8 cellular contexts compared by ENCODE assay signal in the genomic region with DNA sequence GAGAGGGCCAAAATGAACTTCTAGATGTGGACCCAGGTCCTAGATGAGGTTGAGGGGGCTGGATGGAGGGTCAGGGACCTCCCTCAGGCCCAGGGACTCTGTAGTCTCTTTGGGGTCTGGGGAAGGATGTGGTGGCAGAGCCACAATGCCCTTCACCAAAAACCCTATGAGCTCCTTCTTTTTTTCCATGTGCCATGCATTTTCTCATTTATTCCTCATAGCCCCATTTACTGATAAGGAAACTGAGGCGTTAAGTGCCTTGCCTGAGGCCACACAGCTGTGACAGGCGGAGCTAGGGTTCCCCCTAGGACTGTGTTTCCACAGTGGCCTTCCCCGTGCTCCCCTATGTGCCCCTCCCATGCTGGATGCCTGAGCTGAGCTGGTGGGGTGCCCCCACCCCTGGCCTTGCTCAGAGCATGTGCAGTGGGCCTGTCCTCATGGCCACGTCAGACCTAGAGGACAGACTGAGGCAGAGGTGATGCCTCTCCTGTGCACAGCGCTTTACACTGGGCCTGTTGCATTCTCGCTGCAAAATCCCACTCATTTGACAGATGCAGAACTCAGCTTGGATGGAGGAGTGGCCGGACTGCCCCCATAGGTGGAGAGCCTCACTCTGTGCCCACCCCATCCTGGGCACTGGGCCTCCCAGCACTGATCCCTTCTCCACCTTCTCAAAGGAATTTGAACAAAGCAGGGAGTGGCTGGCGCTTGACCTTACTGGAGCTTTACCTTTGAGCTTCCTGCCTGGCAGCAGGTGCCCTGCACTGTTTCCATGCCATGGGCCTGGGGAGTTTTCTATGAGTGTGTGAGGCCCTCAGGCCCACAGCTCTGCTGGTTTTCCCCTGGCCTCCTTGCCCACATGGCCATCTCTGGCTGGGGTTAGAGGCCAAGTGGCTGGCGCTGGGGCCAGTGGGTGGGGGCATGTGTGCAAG. TPM values are rescaled to one million over a fixed set of nuclear protein-coding genes. Genes with fewer than 3 reads are reported as not detected.
DNase-seq lines count a peak whose midpoint lies in the region; ATAC-seq and TF ChIP-seq lines count a peak whose summit lies in the region.

No MANE protein-coding gene starts in this region.

- H3K27me3 ChIP-seq in left ventricle myocardium inferior (ENCODE audit: low read depth) (no peaks in the 10 kb centered on the region), liver (ENCODE audit: control insufficient read depth in 4 of 4, insufficient read depth in 4 of 4, low read length in 3 of 4) (no peaks in the 10 kb centered on the region), suprapubic skin (no peaks in the 10 kb centered on the region)

- H3K9ac ChIP-seq in liver (ENCODE audit: low read depth in 1 of 2, low read length in 2 of 2): peak overlapping the region; percentile 74 to 97

- intact Hi-C loops in left ventricle myocardium inferior (cut with micrococcal nuclease) (loop anchor here (10.0 kb wide), 1 partner anchor 168 kb away; no protein-coding TSS in a partner anchor), left ventricle myocardium superior (cut with micrococcal nuclease) (no loop called here)

- H3K4me1 Mint-ChIP-seq in activated naive CD8-positive, alpha-beta T cell treated with anti-CD3 and anti-CD28 coated beads for 36 hours: peaks cover 38% of the 10 kb centered on the region

- no peak for TF ChIP-seq EP300 in suprapubic skin (IDR thresholded peaks at IDR 0.05)

- peaks cover 24% of the 10 kb centered on the region for H3K36me3 Mint-ChIP-seq in activated naive CD8-positive, alpha-beta T cell treated with anti-CD3 and anti-CD28 coated beads for 36 hours

- H3K27ac ChIP-seq in left ventricle myocardium inferior (replicated peaks): peak overlapping the region; percentile 97
- peak overlapping the region; percentile 89 to 96 for H3K27ac ChIP-seq in liver (ENCODE audit: low read depth in 1 of 2, low read length in 2 of 2)
- H3K27ac ChIP-seq in suprapubic skin: peak overlapping the region; percentile 96

- WGBS in liver: 43% methylated on average over 9 of the region's 9 CpGs
- 38% methylated on average over 5 of the region's 9 CpGs for WGBS in suprapubic skin

- peaks cover 90% of the 10 kb centered on the region for H3K4me1 ChIP-seq in left ventricle myocardium inferior
- H3K4me1 ChIP-seq in liver (ENCODE audit: control insufficient read depth in 4 of 4, insufficient read depth in 4 of 4, low read length in 3 of 4): peaks cover 24 to 46% (median 34%) of the 10 kb centered on the region in 4 donors
- H3K4me1 ChIP-seq in suprapubic skin: peaks cover 58% of the 10 kb centered on the region

- H3K27me3 Mint-ChIP-seq in activated naive CD8-positive, alpha-beta T cell treated with anti-CD3 and anti-CD28 coated beads for 36 hours: peaks cover 5% of the 10 kb centered on the region

- H3K4me3 ChIP-seq in left ventricle myocardium inferior: peak overlapping the region; percentile 85
- peak overlapping the region; percentile 26 to 82 (median 58) for H3K4me3 ChIP-seq in liver (ENCODE audit: low read depth in 1 of 3, low read length in 3 of 3)
- H3K4me3 ChIP-seq in suprapubic skin: peak overlapping the region; percentile 94

- H3K27ac Mint-ChIP-seq in activated naive CD8-positive, alpha-beta T cell treated with anti-CD3 and anti-CD28 coated beads for 36 hours: peak overlapping the region; percentile 96

- TF ChIP-seq RAD21 in liver (IDR thresholded peaks at IDR 0.05): no peak

- DNase-seq in left ventricle myocardium inferior: no peak
- DNase-seq in left ventricle myocardium superior: no peak
- DNase-seq in activated naive CD8-positive, alpha-beta T cell treated with anti-CD3 and anti-CD28 coated beads for 36 hours: peak; percentile 59
- DNase-seq in suprapubic skin (ENCODE audit: low spot score in 2 of 2): peak in 1 of 2 donors; percentile 71
- DNase-seq in GOT3 (lab: John Stamatoyannopoulos, UW): no peak
- no peak for DNase-seq in G401 (ENCODE audit: low spot score)

- H3K36me3 ChIP-seq in left ventricle myocardium inferior: peaks cover 3% of the 10 kb centered on the region
- peaks cover 0 to 4% (median 0%) of the 10 kb centered on the region in 4 donors for H3K36me3 ChIP-seq in liver (ENCODE audit: control insufficient read depth in 4 of 4, insufficient read depth in 3 of 4, low read depth in 1 of 4, low read length in 3 of 4)
- peaks cover 4% of the 10 kb centered on the region for H3K36me3 ChIP-seq in suprapubic skin

- no peaks in the 10 kb centered on the region for H3K9me3 ChIP-seq in left ventricle myocardium inferior (replicated peaks)
- no peaks in the 10 kb centered on the region for H3K9me3 ChIP-seq in liver (ENCODE audit: control insufficient read depth in 4 of 4, low read length in 3 of 4)
- no peaks in the 10 kb centered on the region for H3K9me3 ChIP-seq in suprapubic skin

- peak overlapping the region; percentile 99 for H3K4me3 Mint-ChIP-seq in activated naive CD8-positive, alpha-beta T cell treated with anti-CD3 and anti-CD28 coated beads for 36 hours

- ATAC-seq in left ventricle myocardium superior (no peak), HG03175 (IDR thresholded peaks at IDR 0.05; ENCODE audit: unreplicated experiment) (no peak)

- TF ChIP-seq POLR2A in suprapubic skin (IDR thresholded peaks at IDR 0.05): no peak

- peaks cover 1% of the 10 kb centered on the region for H3K9me3 Mint-ChIP-seq in activated naive CD8-positive, alpha-beta T cell treated with anti-CD3 and anti-CD28 coated beads for 36 hours

- in situ Hi-C loops in G401 (cut with HindIII; ENCODE audit: low sequenced_read_pairs): no loop called here

- TF ChIP-seq CTCF in left ventricle myocardium inferior (IDR thresholded peaks at IDR 0.05; ENCODE audit: borderline replicate concordance): no peak
- no peak for TF ChIP-seq CTCF in liver (IDR thresholded peaks at IDR 0.05; ENCODE audit: low read depth, low read length, missing input control)
- TF ChIP-seq CTCF in suprapubic skin (IDR thresholded peaks at IDR 0.05): no peak

TF ChIP-seq in liver, 16 proteins besides CTCF, POLR2A, EP300 and RAD21:
- no peak for TF ChIP-seq RXRA (IDR thresholded peaks at IDR 0.05)
- no peak for TF ChIP-seq REST (IDR thresholded peaks at IDR 0.05)
- no peak for TF ChIP-seq SP1 (IDR thresholded peaks at IDR 0.05)
- TF ChIP-seq YY1 (IDR thresholded peaks at IDR 0.05): no peak
- TF ChIP-seq HNF4G (IDR thresholded peaks at IDR 0.05): no peak
- TF ChIP-seq GABPA (IDR thresholded peaks at IDR 0.05 in 1 of 2, conservative IDR thresholded peaks at IDR 0.05 in 1 of 2): no peak
- no peak for TF ChIP-seq TAF1 (conservative IDR thresholded peaks at IDR 0.05)
- no peak for TF ChIP-seq FOXA2 (IDR thresholded peaks at IDR 0.05)
- no peak for TF ChIP-seq NR2F2 (IDR thresholded peaks at IDR 0.05)
- no peak for TF ChIP-seq MAX (IDR thresholded peaks at IDR 0.05)
- no peak for TF ChIP-seq HNF4A (conservative IDR thresholded peaks at IDR 0.05)
- TF ChIP-seq EGR1 (IDR thresholded peaks at IDR 0.05; ENCODE audit: low read depth in 2 of 2): no peak

RNA-seq across cellular contexts. Expression of gene MAP2K3, which starts 2.5 kb away (rescaled TPM):
- total RNA-seq in left ventricle myocardium inferior (41.7 TPM), left ventricle myocardium superior (38.6 TPM), liver (10 to 100 TPM; 21.6 to 88.4 TPM), suprapubic skin (10 to 100 TPM; 54.5 to 97.4 (median 72.9) TPM)
- total RNA-seq in activated naive CD8-positive, alpha-beta T cell treated with anti-CD3 and anti-CD28 coated beads for 36 hours: 100 to 1,000 TPM; 136 to 139 TPM
- 10 to 100 TPM; 30.0 to 31.0 TPM for polyA plus RNA-seq in liver
- total RNA-seq in G401 (2014; rRNA removed; shearing (Covaris generic)): 35.2 and 37.9 TPM in 2 replicates

RNA-seq across cellular contexts. Expression of gene NATD1, which starts 33.8 kb away (rescaled TPM):
- total RNA-seq in left ventricle myocardium inferior: 17.7 TPM
- 22.1 TPM for total RNA-seq in left ventricle myocardium superior
- 1 to 10 TPM in 1 of 2 experiments, under 1 TPM in 1; 0.90 to 1.1 TPM for total RNA-seq in activated naive CD8-positive, alpha-beta T cell treated with anti-CD3 and anti-CD28 coated beads for 36 hours
- total RNA-seq in liver: 10 to 100 TPM in 1 of 2 donors, 1 to 10 TPM in 1; 2.1 to 24.5 TPM
- polyA plus RNA-seq in liver: 1 to 10 TPM; 1.4 to 3.8 TPM
- total RNA-seq in suprapubic skin: 10 to 100 TPM; 11.2 to 21.1 (median 14.6) TPM
- 3.4 TPM in 2 replicates for total RNA-seq in G401 (2014; rRNA removed; shearing (Covaris generic))
